25 cellular contexts compared by ENCODE assay signal in genomic region chr2:15986644-15987043, GRCh38. TPM values are rescaled to one million over a fixed set of nuclear protein-coding genes. Genes with fewer than 3 reads are reported as not detected.
"Had no signal": no experiment of that assay in that cellular context is flagged by ENCODE, and none has a peak within 500 bp of the region (broad histone marks: within the 10 kb centered on the region; RNA-seq: fewer than 3 reads in every experiment).

No MANE protein-coding gene starts in this region.

- H3K27ac ChIP-seq: HL-60, KMS-11, RWPE1 had no signal

- H3K4me3 ChIP-seq: K562 had no signal

- H3K4me2 ChIP-seq: KMS-11, SK-N-SH had no signal

- DNase-seq: Kasumi-1, MM.1S, NCI-H1092 treated with DMSO at 0.1 percent for 48 hours, NCI-H1436, NCI-H187, NCI-H2029 treated with DMSO at 0.1 percent for 48 hours, NCI-H2171 treated with DMSO at 0.1 percent for 48 hours, NCI-H345, NCI-H446 treated with DMSO at 0.1 percent for 48 hours, NCI-H510A treated with DMSO at 0.1 percent for 48 hours, NCI-H526, NCI-H774, PC-3, SHP77, SW 1271, T-cell had no signal

- H3K9ac ChIP-seq: KMS-11, SK-N-SH had no signal

- FAIRE-seq: HTR-8/SVneo, K562 had no signal

- H3K9me3 ChIP-seq: SK-N-SH had no signal

RNA-seq across cellular contexts. Expression of gene MYCN, which starts 46.3 kb away (rescaled TPM):
- total RNA-seq: K562, M059J, OCI-LY7, PC-3 had no signal
- polyA plus RNA-seq: IgD-negative memory B cell, K562 had no signal
